8 cellular contexts compared by ENCODE assay signal in the genomic region with DNA sequence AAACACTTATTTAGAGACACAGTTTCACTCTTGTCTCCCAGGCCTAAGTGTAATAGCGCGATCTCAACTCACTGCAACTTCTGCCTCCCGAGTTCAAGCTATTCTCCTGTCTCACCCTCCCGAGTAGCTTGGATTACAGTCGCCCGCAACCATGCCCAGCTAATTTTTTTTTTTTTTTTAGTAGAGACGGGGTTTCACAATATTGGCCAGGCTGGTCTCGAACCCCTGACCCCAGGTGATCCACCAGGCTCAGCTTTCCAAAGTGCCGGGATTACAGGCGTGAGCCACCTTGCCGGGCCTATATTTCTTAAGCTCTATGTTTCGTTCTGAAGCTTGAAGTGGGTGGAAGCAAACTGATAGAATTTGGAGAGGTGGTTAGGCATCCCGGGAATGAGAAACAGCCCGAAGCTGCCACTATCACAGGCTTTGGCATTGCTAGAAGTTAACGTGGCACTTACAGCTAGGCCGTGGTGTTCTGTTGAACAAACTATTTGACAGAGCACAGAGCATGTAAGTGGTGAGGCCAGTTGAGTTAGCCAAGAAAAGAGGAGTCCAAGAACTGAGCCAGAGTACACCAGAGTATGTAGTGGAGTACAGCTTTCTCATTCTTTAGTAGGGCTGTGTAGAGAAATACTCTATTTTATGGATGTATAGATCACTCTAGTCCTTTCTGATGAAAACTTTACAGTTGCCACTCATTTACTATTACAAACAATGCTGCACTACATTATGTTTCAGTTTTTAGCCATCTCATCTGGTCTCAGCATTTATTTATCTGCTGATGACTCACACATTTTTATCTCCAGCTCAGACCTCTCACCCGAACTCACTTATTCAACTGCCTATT.
DNase-seq lines count a peak whose midpoint lies in the region; ATAC-seq and TF ChIP-seq lines count a peak whose summit lies in the region.

No MANE protein-coding gene starts in this region.

- H3K4me1 ChIP-seq in SJCRH30 = no peaks in the 10 kb centered on the region
- H3K4me1 ChIP-seq in esophagus (ENCODE audit: control insufficient read depth in 2 of 2, insufficient read depth in 2 of 2, low read length in 1 of 2) = no peaks in the 10 kb centered on the region
- peaks cover 37 to 43% of the 10 kb centered on the region in 2 experiments for H3K4me1 ChIP-seq in neutrophil (ENCODE audit: control insufficient read depth in 1 of 2, insufficient read depth in 1 of 2, low read depth in 1 of 2, low read length in 1 of 2)

- ATAC-seq in GM21825 (IDR thresholded peaks at IDR 0.05; ENCODE audit: unreplicated experiment) = no peak
- no peak for ATAC-seq in GM21529 (IDR thresholded peaks at IDR 0.05; ENCODE audit: unreplicated experiment)

- DNase-seq in GM12864 (ENCODE audit: low read depth) (no peak), SJCRH30 (no peak), 8988T (no peak)
- DNase-seq in activated CD4-positive, CD25-positive, alpha-beta regulatory T cell treated with anti-CD3 and anti-CD28 coated beads, Interleukin-2, amount 50 U/mL, for 72 hours = no peak

- WGBS in esophagus, 2 donors = 84 to 85% methylated on average over 17 of the region's 17 CpGs

- H3K27ac ChIP-seq in SJCRH30 = peak overlapping the region; percentile 75
- peak overlapping the region; percentile 24 to 56 for H3K27ac ChIP-seq in esophagus (ENCODE audit: low read depth in 2 of 2, low read length in 1 of 2)
- H3K27ac ChIP-seq in neutrophil = peak overlapping the region; percentile 89

- H3K27me3 ChIP-seq in SJCRH30 (no peaks in the 10 kb centered on the region), esophagus (ENCODE audit: control insufficient read depth in 1 of 2, insufficient read depth in 2 of 2, low read length in 2 of 2) (no peaks in the 10 kb centered on the region), neutrophil (no peaks in the 10 kb centered on the region)

- H3K36me3 ChIP-seq in SJCRH30 (no peaks in the 10 kb centered on the region), esophagus (ENCODE audit: control insufficient read depth in 2 of 2, insufficient read depth in 2 of 2, low read length in 1 of 2) (no peaks in the 10 kb centered on the region), neutrophil (no peaks in the 10 kb centered on the region)

- TF ChIP-seq CTCF in GM12864 (IDR thresholded peaks at IDR 0.05; ENCODE audit: low read depth, low read length, missing control alignments) (no peak), neutrophil (IDR thresholded peaks at IDR 0.05) (no peak)

- no peaks in the 10 kb centered on the region for H3K9me3 ChIP-seq in SJCRH30 (replicated peaks)
- H3K9me3 ChIP-seq in esophagus (ENCODE audit: control insufficient read depth in 2 of 2, insufficient read depth in 1 of 2, low read depth in 1 of 2, low read length in 1 of 2) = no peaks in the 10 kb centered on the region
- no peaks in the 10 kb centered on the region for H3K9me3 ChIP-seq in neutrophil

- H3K4me3 ChIP-seq in GM12864 (ENCODE audit: low read depth, low read length) = peak overlapping the region; percentile 58
- H3K4me3 ChIP-seq in SJCRH30 = peak overlapping the region; percentile 57
- no peak overlapping the region for H3K4me3 ChIP-seq in esophagus (ENCODE audit: low read depth in 1 of 2, low read length in 2 of 2)
- no peak overlapping the region for H3K4me3 ChIP-seq in neutrophil (ENCODE audit: low read depth in 1 of 2, low read length in 1 of 2)

Comparison
In these comparisons a context has a peak if more than half of its experiments do, and no peak if none do; other contexts are left out.
1. H3K4me3 ChIP-seq: peak in GM12864 (single experiment) and SJCRH30 (single experiment); none in esophagus (0 of 2) and neutrophil (0 of 2).
2. Peak in every context shown above with its lines, with median percentiles within 50 percentile points of each other: H3K27ac ChIP-seq.